Comparison of ENCODE assay signal across 11 cellular contexts in the genomic region with DNA sequence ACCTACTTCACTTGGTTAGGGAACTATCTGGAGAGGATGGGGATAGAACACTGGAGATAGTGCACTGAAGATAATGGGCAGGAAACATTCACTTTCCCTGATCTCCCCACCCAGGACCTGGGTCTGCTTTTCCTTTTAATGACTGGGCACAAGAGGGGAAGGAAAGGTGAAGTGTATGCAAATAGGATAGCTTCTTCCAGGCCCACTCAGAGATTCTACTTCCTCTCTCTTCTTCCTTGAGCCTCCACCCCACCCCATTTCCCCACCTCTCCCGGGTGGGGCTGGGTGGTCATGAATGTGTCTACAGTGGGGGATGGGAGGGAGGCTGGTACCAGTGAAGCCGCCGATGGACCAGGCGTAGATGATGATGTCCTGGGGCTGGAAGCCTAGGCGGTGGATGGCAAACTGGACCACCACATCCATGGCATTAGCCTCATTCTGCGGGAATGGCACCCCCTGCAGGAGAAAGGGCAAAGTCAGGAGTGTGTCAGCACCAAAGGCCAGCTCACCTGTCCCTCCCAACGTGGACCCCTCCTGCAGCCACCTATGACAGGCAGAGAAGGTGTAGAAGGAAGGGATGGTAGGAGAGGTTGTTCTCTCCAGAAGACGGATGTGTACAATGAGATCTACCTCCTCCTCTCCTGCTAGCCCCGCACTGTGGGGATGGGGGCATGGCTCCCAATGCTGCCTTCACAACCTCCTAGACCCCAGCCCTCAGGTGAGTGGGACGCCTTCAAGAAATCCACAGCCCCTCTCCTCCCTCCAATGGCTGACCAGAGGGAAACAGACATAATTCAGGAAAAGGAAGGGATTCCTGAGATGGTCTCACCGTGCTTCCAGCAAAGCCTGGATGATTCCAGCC. TPM values are rescaled to one million over a fixed set of nuclear protein-coding genes. Genes with fewer than 3 reads are reported as not detected.
DNase-seq lines count a peak whose midpoint lies in the region; ATAC-seq and TF ChIP-seq lines count a peak whose summit lies in the region.
"Had no signal": no experiment of that assay in that cellular context is flagged by ENCODE, and none has a peak within 500 bp of the region (broad histone marks: within the 10 kb centered on the region; RNA-seq: fewer than 3 reads in every experiment).

No MANE protein-coding gene starts in this region.

- TF ChIP-seq CTCF in AG04450 (IDR thresholded peaks at IDR 0.05; ENCODE audit: low read depth, low read length) (peak; percentile 46), GM12873 (IDR thresholded peaks at IDR 0.05; ENCODE audit: insufficient read depth, low read depth, low read length, missing control alignments) (peak; percentile 58), coronary artery (IDR thresholded peaks at IDR 0.05) (no peak)

- DNase-seq in AG04450 (ENCODE audit: low read depth, low spot score) (no peak), left lobe of liver (ENCODE audit: low spot score) (no peak), coronary artery (ENCODE audit: low spot score) (no peak), mesenteric fat pad (ENCODE audit: low spot score) (no peak), NCI-H2171 (lab: John Stamatoyannopoulos, UW) (no peak), HK-2 (ENCODE audit: unreplicated experiment) (no peak)
- peak; percentile 15 for DNase-seq in activated CD4-positive, alpha-beta T cell treated with anti-CD3 and anti-CD28 coated beads, Interleukin-2, amount 50 U/mL, for 1 hour
- DNase-seq: activated gamma-delta T cell treated with Interleukin-2 at 50 U/mL for 16 hours had no signal

- H3K4me3 ChIP-seq in AG04450 (ENCODE audit: low read depth, low read length), result no peak overlapping the region
- H3K4me3 ChIP-seq in coronary artery, result no peak overlapping the region
- H3K4me3 ChIP-seq: HAP-1, suprapubic skin had no signal

- no peaks in the 10 kb centered on the region for H3K9me3 ChIP-seq in AG04450 (ENCODE audit: control insufficient read depth, insufficient read depth, low read length)
- H3K9me3 ChIP-seq: HAP-1, suprapubic skin had no signal

- POLR2A ChIA-PET in AG04450 (lab: Yijun Ruan, JAX), result interaction anchor here (1.2 kb wide), 1 partner anchor 138 kb away, joined by 3 read pairs; a partner anchor contains a TSS

- no peak overlapping the region for H3K27ac ChIP-seq in AG04450 (ENCODE audit: low read depth, low read length)
- no peak overlapping the region for H3K27ac ChIP-seq in coronary artery
- H3K27ac ChIP-seq: suprapubic skin had no signal

- peak; percentile 20 for ATAC-seq in left lobe of liver

- no peaks in the 10 kb centered on the region for H3K27me3 ChIP-seq in AG04450 (ENCODE audit: control insufficient read depth, insufficient read depth, low read length)
- H3K27me3 ChIP-seq: suprapubic skin had no signal

- CTCF ChIA-PET in AG04450 (lab: Charles Lee), result interaction anchor here (1.1 to 2.4 kb wide), 2 partner anchors 8 to 141 kb away, joined by 6 to 7 read pairs; a partner anchor contains a TSS

RNA-seq across cellular contexts. Expression of a gene that starts 8.6 kb away (rescaled TPM):
- polyA plus RNA-seq in AG04450 (2011; rRNA removed), result 2.0 and 2.7 TPM in 2 replicates
- polyA minus RNA-seq in AG04450 (2011; rRNA and poly(A)+ RNA removed), result 0.41 and 0.61 TPM in 2 replicates
- total RNA-seq in left lobe of liver (0.88 TPM), mesenteric fat pad (1.9 TPM)

RNA-seq across cellular contexts. Expression of a gene that starts 13.6 kb away (rescaled TPM):
- 34.0 and 36.3 TPM in 2 replicates for polyA plus RNA-seq in AG04450 (2011; rRNA removed)
- polyA minus RNA-seq in AG04450 (2011; rRNA and poly(A)+ RNA removed), result 31.8 and 44.7 TPM in 2 replicates
- total RNA-seq in left lobe of liver, result 35.1 TPM
- total RNA-seq in mesenteric fat pad, result 38.8 TPM

RNA-seq across cellular contexts. Expression of a gene that starts 17.2 kb away (rescaled TPM):
- polyA plus RNA-seq in AG04450 (2011; rRNA removed), result not detected in 2 replicates
- polyA minus RNA-seq in AG04450 (2011; rRNA and poly(A)+ RNA removed), result not detected in 2 replicates
- total RNA-seq in left lobe of liver (not detected), mesenteric fat pad (not detected)
- total RNA-seq: suprapubic skin had no signal

RNA-seq across cellular contexts. Expression of a gene that starts 19.7 kb away (rescaled TPM):
- polyA plus RNA-seq in AG04450 (2011; rRNA removed), result 5.5 and 7.0 TPM in 2 replicates
- 3.1 and 3.7 TPM in 2 replicates for polyA minus RNA-seq in AG04450 (2011; rRNA and poly(A)+ RNA removed)
- total RNA-seq in left lobe of liver (4.0 TPM), mesenteric fat pad (15.5 TPM)

RNA-seq across cellular contexts. Expression of a gene that starts 23.6 kb away (rescaled TPM):
- polyA plus RNA-seq in AG04450 (2011; rRNA removed), result 80.1 and 96.0 TPM in 2 replicates
- 128 and 159 TPM in 2 replicates for polyA minus RNA-seq in AG04450 (2011; rRNA and poly(A)+ RNA removed)
- 45.8 TPM for total RNA-seq in left lobe of liver
- total RNA-seq in mesenteric fat pad, result 125 TPM
